ENCODE assay signal across 8 cellular contexts in genomic region chr1:155140630-155140953, GRCh38. TPM values are rescaled to one million over a fixed set of nuclear protein-coding genes. Genes with fewer than 3 reads are reported as not detected.
DNase-seq lines count a peak whose midpoint lies in the region; ATAC-seq and TF ChIP-seq lines count a peak whose summit lies in the region.

No MANE protein-coding gene starts in this region.

- H3K27me3 ChIP-seq in GM06990 (replicated peaks; ENCODE audit: control insufficient read depth, insufficient read depth, low read length) (no peaks in the 10 kb centered on the region), SJCRH30 (no peaks in the 10 kb centered on the region), esophagus squamous epithelium (no peaks in the 10 kb centered on the region), prostate gland (replicated peaks; ENCODE audit: insufficient read depth) (no peaks in the 10 kb centered on the region)

- 6 to 7% methylated on average over 5 to 7 of the region's 11 CpGs for WGBS in esophagus squamous epithelium, 2 donors
- 13% methylated on average over 10 of the region's 11 CpGs for WGBS in prostate gland

- intact Hi-C loops in esophagus squamous epithelium (cut with DNase I) = no loop called here
- intact Hi-C loops in prostate gland (cut with DNase I) = no loop called here

- no peak for ATAC-seq in HG02642 (IDR thresholded peaks at IDR 0.05; ENCODE audit: poor library complexity, unreplicated experiment)

- H3K27ac ChIP-seq in SJCRH30 (peak overlapping the region; percentile 80; the same call in 1 of the 2 replicates), esophagus squamous epithelium (peak overlapping the region; percentile 87 to 95 (median 92)), prostate gland (peak overlapping the region; percentile 88 to 94)

- DNase-seq in GM06990 (ENCODE audit: extremely low read depth, insufficient read length) (no peak), SJCRH30 (no peak), esophagus squamous epithelium (lab: John Stamatoyannopoulos, UW) (no peak), prostate gland (ENCODE audit: low spot score) (no peak), SW 1271 (lab: John Stamatoyannopoulos, UW) (no peak), NCI-H128 (lab: John Stamatoyannopoulos, UW; ENCODE audit: unreplicated experiment) (no peak), SK-N-DZ (ENCODE audit: low spot score) (no peak)

- H3K36me3 ChIP-seq in GM06990 (ENCODE audit: control insufficient read depth, insufficient read depth, low read length) (peaks cover 9% of the 10 kb centered on the region), SJCRH30 (no peaks in the 10 kb centered on the region), esophagus squamous epithelium (peaks cover 0 to 15% (median 0%) of the 10 kb centered on the region in 3 donors), prostate gland (no peaks in the 10 kb centered on the region)

- H3K4me1 ChIP-seq in SJCRH30 = no peaks in the 10 kb centered on the region; the same call in 1 of the 2 replicates
- peaks cover 8 to 46% (median 19%) of the 10 kb centered on the region in 3 donors for H3K4me1 ChIP-seq in esophagus squamous epithelium
- peaks cover 7% of the 10 kb centered on the region for H3K4me1 ChIP-seq in prostate gland (replicated peaks)

- TF ChIP-seq POLR2A in esophagus squamous epithelium (IDR thresholded peaks at IDR 0.05) (peak in 1 of 4 donors; percentile 3), prostate gland (IDR thresholded peaks at IDR 0.05) (no peak)

- peak overlapping the region; percentile 84; the same call in 1 of the 2 replicates for H3K4me3 ChIP-seq in GM06990 (replicated peaks; ENCODE audit: low read depth, low read length)
- peak overlapping the region; percentile 88 for H3K4me3 ChIP-seq in SJCRH30
- peak overlapping the region; percentile 61 to 91 (median 82) for H3K4me3 ChIP-seq in esophagus squamous epithelium
- H3K4me3 ChIP-seq in prostate gland = peak overlapping the region; percentile 59 to 60

- H3K9me3 ChIP-seq in SJCRH30 (replicated peaks) = no peaks in the 10 kb centered on the region
- H3K9me3 ChIP-seq in esophagus squamous epithelium = no peaks in the 10 kb centered on the region
- H3K9me3 ChIP-seq in prostate gland = no peaks in the 10 kb centered on the region

- TF ChIP-seq CTCF in GM06990 (IDR thresholded peaks at IDR 0.05; ENCODE audit: insufficient read depth, low read length, poor library complexity, severe bottlenecking) (no peak), esophagus squamous epithelium (IDR thresholded peaks at IDR 0.05) (peak in 1 of 6 experiments; percentile 20), prostate gland (IDR thresholded peaks at IDR 0.05) (no peak)

RNA-seq across cellular contexts. Expression of gene DPM3, which starts 0.3 kb away (rescaled TPM):
- 16.1 and 16.8 TPM in 2 replicates for total RNA-seq in SJCRH30 (2014; rRNA removed; shearing (Covaris generic))
- total RNA-seq in esophagus squamous epithelium (10 to 100 TPM; 33.1 to 67.7 (median 45.4) TPM), prostate gland (10 to 100 TPM; 93.6 to 97.0 TPM)
- 102 and 118 TPM in 2 replicates for polyA plus RNA-seq in SK-N-DZ (2014; cell fraction: cytosol; rRNA removed)
- 110 and 199 TPM in 2 replicates for polyA plus RNA-seq in SK-N-DZ (2014; cell fraction: nucleus; rRNA removed)

RNA-seq across cellular contexts. Expression of gene SLC50A1, which starts 4.9 kb away (rescaled TPM):
- total RNA-seq in SJCRH30 (2014; rRNA removed; shearing (Covaris generic)) = 12.9 and 14.8 TPM in 2 replicates
- total RNA-seq in esophagus squamous epithelium = 10 to 100 TPM; 21.4 to 27.2 (median 26.0) TPM
- total RNA-seq in prostate gland = 10 to 100 TPM; 26.6 to 48.0 TPM
- polyA plus RNA-seq in SK-N-DZ (2014; cell fraction: cytosol; rRNA removed) = 37.2 and 42.8 TPM in 2 replicates
- 18.7 and 19.9 TPM in 2 replicates for polyA plus RNA-seq in SK-N-DZ (2014; cell fraction: nucleus; rRNA removed)

RNA-seq across cellular contexts. Expression of gene EFNA1, which starts 12.9 kb away (rescaled TPM):
- total RNA-seq in SJCRH30 (2014; rRNA removed; shearing (Covaris generic)) = 1.8 and 2.2 TPM in 2 replicates
- total RNA-seq in esophagus squamous epithelium (10 to 100 TPM; 30.2 to 42.9 (median 31.0) TPM), prostate gland (100 to 1,000 TPM in 1 of 2 donors, 10 to 100 TPM in 1; 85.1 to 132 TPM)
- polyA plus RNA-seq in SK-N-DZ (2014; cell fraction: cytosol; rRNA removed) = 3.2 and 3.8 TPM in 2 replicates
- 3.3 and 4.0 TPM in 2 replicates for polyA plus RNA-seq in SK-N-DZ (2014; cell fraction: nucleus; rRNA removed)

RNA-seq across cellular contexts. Expression of gene KRTCAP2, which starts 32.5 kb away (rescaled TPM):
- 84.2 and 90.9 TPM in 2 replicates for total RNA-seq in SJCRH30 (2014; rRNA removed; shearing (Covaris generic))
- total RNA-seq in esophagus squamous epithelium (100 to 1,000 TPM in 1 of 4 donors, 10 to 100 TPM in 3; 70.8 to 122 (median 73.8) TPM), prostate gland (100 to 1,000 TPM; 111 to 236 TPM)
- 134 and 157 TPM in 2 replicates for polyA plus RNA-seq in SK-N-DZ (2014; cell fraction: cytosol; rRNA removed)
- 147 and 176 TPM in 2 replicates for polyA plus RNA-seq in SK-N-DZ (2014; cell fraction: nucleus; rRNA removed)

RNA-seq across cellular contexts. Expression of gene TRIM46, which starts 33.1 kb away (rescaled TPM):
- total RNA-seq in SJCRH30 (2014; rRNA removed; shearing (Covaris generic)) = 0.79 and 1.0 TPM in 2 replicates
- total RNA-seq in esophagus squamous epithelium = under 1 TPM in 3 of 4 donors, not detected in 1; 0.30 to 0.53 (median 0.38) TPM
- 1 to 10 TPM in 1 of 2 donors, under 1 TPM in 1; 0.14 to 1.6 TPM for total RNA-seq in prostate gland
- polyA plus RNA-seq in SK-N-DZ (2014; cell fraction: cytosol; rRNA removed) = 14.8 and 16.9 TPM in 2 replicates
- 40.2 and 65.8 TPM in 2 replicates for polyA plus RNA-seq in SK-N-DZ (2014; cell fraction: nucleus; rRNA removed)
